13 cellular contexts compared by ENCODE assay signal in genomic region chr12:108637222-108637621, GRCh38. TPM values are rescaled to one million over a fixed set of nuclear protein-coding genes. Genes with fewer than 3 reads are reported as not detected.
DNase-seq lines count a peak whose midpoint lies in the region; FAIRE-seq and TF ChIP-seq lines count a peak whose summit lies in the region.
"Had no signal": no experiment of that assay in that cellular context is flagged by ENCODE, and none has a peak within 500 bp of the region (broad histone marks: within the 10 kb centered on the region; RNA-seq: fewer than 3 reads in every experiment).

No MANE protein-coding gene starts in this region.

- H3K27ac ChIP-seq in H1 (ENCODE audit: low read depth, low read length) (0 out of 2 replicates have a peak overlapping the region, but pooled peaks have one; percentile 65), substantia nigra (ENCODE audit: low read depth, low read length, poor library complexity, severe bottlenecking) (peak overlapping the region; percentile 90)

- peaks cover 57% of the 10 kb centered on the region for H3K4me1 Mint-ChIP-seq in activated naive CD4-positive, alpha-beta T cell treated with anti-CD3 and anti-CD28 coated beads, Interleukin-2, amount 10 ng/mL, durations not matched to agents 7 days and 5 days

- peak overlapping the region; percentile 3; the same call in 1 of the 2 replicates for H2BK12ac ChIP-seq in H1 (ENCODE audit: low read depth, low read length)

- no peak overlapping the region for H2AFZ ChIP-seq in H1 (ENCODE audit: low read length)

- H3K4me1 ChIP-seq in H1 (replicated peaks in 1 of 4; ENCODE audit: control insufficient read depth in 3 of 4, insufficient read depth in 4 of 4, low read length in 3 of 4) = peaks cover 18 to 45% (median 25%) of the 10 kb centered on the region in 4 experiments

- TF ChIP-seq POLR2A in H1 (IDR thresholded peaks at IDR 0.05; ENCODE audit: control extremely low read depth in 1 of 2, low read depth in 2 of 2, low read length in 2 of 2) = peak in 1 of 2 experiments; percentile 23; a peak in 1 of 3 replicates

- no peak for DNase-seq in activated naive CD4-positive, alpha-beta T cell treated with anti-CD3 and anti-CD28 coated beads, Interleukin-2, amount 10 ng/mL, durations not matched to agents 7 days and 5 days
- no peak for DNase-seq in activated naive CD4-positive, alpha-beta T cell treated with Interleukin-2 at 50 U/mL for 16 hours
- DNase-seq in NCI-H526 treated with DMSO at 0.1 percent for 48 hours (lab: John Stamatoyannopoulos, UW) = peak; percentile 33
- no peak for DNase-seq in H1 (ENCODE audit: low read depth in 1 of 2, low spot score in 2 of 2)
- peak in 1 of 49 donors; percentile 15 for DNase-seq in substantia nigra (lab: John Stamatoyannopoulos, UW)
- no peak for DNase-seq in amniotic stem cell (lab: John Stamatoyannopoulos, UW)
- DNase-seq in activated effector memory CD4-positive, alpha-beta T cell treated with anti-CD3 and anti-CD28 coated beads, Interleukin-2, amount 50 U/mL, for 16 hours = no peak
- no peak for DNase-seq in GM03348 (ENCODE audit: low spot score)
- DNase-seq: activated T-cell treated with anti-CD3 and anti-CD28 coated beads, Interleukin-2, amount 50 U/mL, for 1 hour; NCI-H1092 treated with DMSO at 0.1 percent for 48 hours had no signal

- H3K27me3 Mint-ChIP-seq in activated naive CD4-positive, alpha-beta T cell treated with anti-CD3 and anti-CD28 coated beads, Interleukin-2, amount 10 ng/mL, durations not matched to agents 7 days and 5 days = peaks cover 5% of the 10 kb centered on the region

- no peak overlapping the region for H4K8ac ChIP-seq in H1 (ENCODE audit: extremely low read depth, insufficient read depth, low read length)

- H2BK15ac ChIP-seq in H1 (ENCODE audit: low read length) = no peak overlapping the region

- H3K4me3 ChIP-seq in H1 (ENCODE audit: extremely low read depth in 1 of 4, insufficient read depth in 2 of 4, low read depth in 3 of 4, low read length in 4 of 4) = no peak overlapping the region
- H3K4me3 ChIP-seq: gastroesophageal sphincter had no signal

- POLR2A ChIA-PET in H1 (lab: Charles Lee; ENCODE audit: partially characterized antibody) = interaction anchor here (0.6 to 2.5 kb wide), 12 partner anchors 9 to 118 kb away, joined by 3 to 10 read pairs (median 4); partner anchors contain the start of gene ISCU

- no peaks in the 10 kb centered on the region for H4K20me1 ChIP-seq in H1 (replicated peaks in 1 of 2; ENCODE audit: control insufficient read depth in 1 of 2, insufficient read depth in 2 of 2, low read length in 2 of 2)

- H3K9me3 Mint-ChIP-seq in activated naive CD4-positive, alpha-beta T cell treated with anti-CD3 and anti-CD28 coated beads, Interleukin-2, amount 10 ng/mL, durations not matched to agents 7 days and 5 days = no peaks in the 10 kb centered on the region

- H3K36me3 ChIP-seq in H1 (ENCODE audit: control insufficient read depth in 2 of 4, insufficient read depth in 4 of 4, low read length in 3 of 4) = no peaks in the 10 kb centered on the region
- H3K36me3 ChIP-seq: gastroesophageal sphincter had no signal

- no peak for TF ChIP-seq CTCF in H1 (IDR thresholded peaks at IDR 0.05; ENCODE audit: control extremely low read depth in 1 of 3, insufficient read depth in 1 of 3, low read depth in 1 of 3, low read length in 3 of 3)

- H3K79me1 ChIP-seq in H1 (ENCODE audit: low read depth, low read length) = no peaks in the 10 kb centered on the region

- H3K79me2 ChIP-seq in H1 (ENCODE audit: control insufficient read depth in 1 of 2, insufficient read depth in 2 of 2, low read length in 2 of 2) = no peaks in the 10 kb centered on the region

- H3K14ac ChIP-seq in H1 (ENCODE audit: insufficient read length) = no peak overlapping the region

- H3K4me3 Mint-ChIP-seq in activated naive CD4-positive, alpha-beta T cell treated with anti-CD3 and anti-CD28 coated beads, Interleukin-2, amount 10 ng/mL, durations not matched to agents 7 days and 5 days = no peak overlapping the region

- peak overlapping the region; percentile 76 for H3K27ac Mint-ChIP-seq in activated naive CD4-positive, alpha-beta T cell treated with anti-CD3 and anti-CD28 coated beads, Interleukin-2, amount 10 ng/mL, durations not matched to agents 7 days and 5 days

- TF ChIP-seq RAD21 in H1 (IDR thresholded peaks at IDR 0.05 in 1 of 2, conservative IDR thresholded peaks at IDR 0.05 in 1 of 2; ENCODE audit: low read depth in 2 of 2, low read length in 2 of 2) = no peak

- CTCF ChIA-PET in activated naive CD4-positive, alpha-beta T cell treated with anti-CD3 and anti-CD28 coated beads, Interleukin-2, amount 10 ng/mL, durations not matched to agents 7 days and 5 days (lab: Charles Lee) = interaction anchor here (1.2 to 12.3 kb wide), 4 partner anchors 9 to 29 kb away, joined by 3 to 160 read pairs (median 19); no protein-coding TSS in a partner anchor
- CTCF ChIA-PET in H1 (lab: Charles Lee; ENCODE audit: partially characterized antibody) = interaction anchor here (0.7 to 10.0 kb wide), 10 partner anchors 9 to 166 kb away, joined by 3 to 90 read pairs (median 4); partner anchors contain the start of gene ISCU

- no peaks in the 10 kb centered on the region for H3K23me2 ChIP-seq in H1 (ENCODE audit: low read depth, low read length)

- H3K27me3 ChIP-seq in H1 (replicated peaks in 1 of 4; ENCODE audit: control insufficient read depth in 3 of 4, extremely low read depth in 1 of 4, insufficient read depth in 3 of 4, low read length in 3 of 4) = no peaks in the 10 kb centered on the region

- peak overlapping the region; percentile 22 for H4K91ac ChIP-seq in H1 (replicated peaks; ENCODE audit: insufficient read length, low read length)

- peaks cover 22% of the 10 kb centered on the region for H3K36me3 Mint-ChIP-seq in activated naive CD4-positive, alpha-beta T cell treated with anti-CD3 and anti-CD28 coated beads, Interleukin-2, amount 10 ng/mL, durations not matched to agents 7 days and 5 days

- no peak overlapping the region for H3K23ac ChIP-seq in H1 (ENCODE audit: insufficient read length)

- peak overlapping the region; percentile 67; the same call in 1 of the 2 replicates for H2AK5ac ChIP-seq in H1 (ENCODE audit: low read depth, low read length)

- H4K5ac ChIP-seq in H1 (ENCODE audit: insufficient read length, low read depth, low read length) = peak overlapping the region; percentile 19

- H3K4me2 ChIP-seq in H1 (ENCODE audit: insufficient read depth in 1 of 2, low read depth in 2 of 2, low read length in 2 of 2) = peak overlapping the region in 1 of 2 experiments; percentile 31; a peak in 2 of 4 replicates

- H3K56ac ChIP-seq in H1 (replicated peaks; ENCODE audit: insufficient read length, low read depth, low read length) = no peak overlapping the region

- H3K9me3 ChIP-seq in H1 (ENCODE audit: insufficient read depth in 2 of 2, low read depth in 1 of 2, low read length in 1 of 2) = no peaks in the 10 kb centered on the region
- H3K9me3 ChIP-seq: gastroesophageal sphincter had no signal

- FAIRE-seq in H1 (lab: Jason Lieb, UNC) = no peak

- no peak overlapping the region; the same call in 1 of the 2 replicates for H3K18ac ChIP-seq in H1 (ENCODE audit: extremely low read depth, low read length)

- H2BK120ac ChIP-seq in H1 (replicated peaks; ENCODE audit: low read depth, low read length) = peak overlapping the region; percentile 45

- TF ChIP-seq EP300 in H1 (IDR thresholded peaks at IDR 0.05; ENCODE audit: borderline replicate concordance in 1 of 2, low read depth in 2 of 2, low read length in 2 of 2) = no peak

- H2BK5ac ChIP-seq in H1 (ENCODE audit: low read depth, low read length) = 0 out of 2 replicates have a peak overlapping the region, but pooled peaks have one; percentile 84

- H3K9ac ChIP-seq in H1 (replicated peaks in 1 of 4; ENCODE audit: extremely low read depth in 1 of 4, low read depth in 3 of 4, low read length in 3 of 4) = no peak overlapping the region

- H3K4ac ChIP-seq in H1 (replicated peaks; ENCODE audit: insufficient read length, low read depth, low read length) = no peak overlapping the region

- 85% methylated on average over 2 of the region's 2 CpGs; no CpG with 5 or more reads in 1 of the 2 experiments for WGBS in H1 (ENCODE audit: extremely low coverage in 1 of 2, insufficient coverage in 1 of 2, insufficient read length in 1 of 2, insufficient replicate concordance in 2 of 2, low coverage in 1 of 2, low lambda C conversion rate in 2 of 2, missing lambda C conversion rate in 1 of 2), 2 experiments

- H2BK20ac ChIP-seq in H1 (ENCODE audit: low read length) = 0 out of 2 replicates have a peak overlapping the region, but pooled peaks have one; percentile 2

TF ChIP-seq in H1, 55 proteins besides CTCF, POLR2A, EP300 and RAD21 (continues in another document):
- no peak for TF ChIP-seq SIX5 (IDR thresholded peaks at IDR 0.05; ENCODE audit: low read depth, low read length)
- no peak for TF ChIP-seq RBBP5 (IDR thresholded peaks at IDR 0.05; ENCODE audit: borderline replicate concordance, low read depth, low read length)
- TF ChIP-seq POU5F1 (IDR thresholded peaks at IDR 0.05; ENCODE audit: low read depth, low read length) = no peak
- TF ChIP-seq SUZ12 (IDR thresholded peaks at IDR 0.05; ENCODE audit: low read length) = no peak
- TF ChIP-seq NANOG (IDR thresholded peaks at IDR 0.05; ENCODE audit: insufficient read depth, low read depth, low read length, poor library complexity, severe bottlenecking) = no peak
- TF ChIP-seq JUND (IDR thresholded peaks at IDR 0.05; ENCODE audit: low read length) = no peak
- no peak for TF ChIP-seq SIRT6 (IDR thresholded peaks at IDR 0.05; ENCODE audit: low read length)

RNA-seq across cellular contexts. Expression of gene SELPLG, which starts 3.5 kb away (rescaled TPM):
- total RNA-seq in H1 (2021; fragmentation: NEBNext Ultra II Directional; extraction: Animal tissue kit (Norgen Biotek cat#: 25700)) = 0.13 TPM in 1 of 2 replicates, not detected in the other
- 0.18 and 0.19 TPM in 2 replicates for polyA plus RNA-seq in H1 (2011; rRNA removed)
- polyA plus RNA-seq in H1 (2011; cell fraction: cytosol; rRNA removed) = 0.09 TPM
- polyA plus RNA-seq in H1 (2011; cell fraction: nucleus; rRNA removed) = 0.09 TPM
- 0.09 TPM in 1 of 4 replicates, not detected in the others for polyA plus RNA-seq in H1 (2012, experiment 1 of 2)
- polyA plus RNA-seq in H1 (2012, experiment 2 of 2) = not detected
- 0.08 TPM for polyA plus RNA-seq in H1 (2013, experiment 1 of 2)
- 0.06 TPM for polyA plus RNA-seq in H1 (2013, experiment 2 of 2)
- 0.10 TPM in 1 of 2 replicates, not detected in the other for polyA minus RNA-seq in H1 (2011; rRNA and poly(A)+ RNA removed)
- not detected for polyA minus RNA-seq in H1 (2011; cell fraction: cytosol; rRNA and poly(A)+ RNA removed)
- not detected for polyA minus RNA-seq in H1 (2011; cell fraction: nucleus; rRNA and poly(A)+ RNA removed)
- total RNA-seq: NCI-H460 had no signal

RNA-seq across cellular contexts. Expression of gene TMEM119, which starts 39.3 kb away (rescaled TPM):
- total RNA-seq in H1 (2021; fragmentation: NEBNext Ultra II Directional; extraction: Animal tissue kit (Norgen Biotek cat#: 25700)) = 0.48 and 0.61 TPM in 2 replicates
- polyA plus RNA-seq in H1 (2011; rRNA removed) = 0.35 TPM in 2 replicates
- polyA plus RNA-seq in H1 (2011; cell fraction: cytosol; rRNA removed) = 0.41 TPM
- 0.27 TPM for polyA plus RNA-seq in H1 (2011; cell fraction: nucleus; rRNA removed)
- polyA plus RNA-seq in H1 (2012, experiment 1 of 2) = 0.16 to 0.42 TPM (median 0.24 TPM) in 4 replicates
- polyA plus RNA-seq in H1 (2012, experiment 2 of 2) = 0.26 TPM
- 0.55 TPM for polyA plus RNA-seq in H1 (2013, experiment 1 of 2)
- polyA plus RNA-seq in H1 (2013, experiment 2 of 2) = 0.68 TPM
- not detected in 2 replicates for polyA minus RNA-seq in H1 (2011; rRNA and poly(A)+ RNA removed)
- not detected for polyA minus RNA-seq in H1 (2011; cell fraction: cytosol; rRNA and poly(A)+ RNA removed)
- not detected for polyA minus RNA-seq in H1 (2011; cell fraction: nucleus; rRNA and poly(A)+ RNA removed)
- total RNA-seq: kidney epithelial cell, NCI-H460 had no signal
